In genomic region chr17:80738020-80738380, GRCh38 we compare ENCODE assay signal across 11 cellular contexts.
A peak's percentile ranks its signal among the peaks of the same experiment; 100 is the strongest.
DNase-seq lines count a peak whose midpoint lies in the region; ATAC-seq and TF ChIP-seq lines count a peak whose summit lies in the region.
"Had no signal": no experiment of that assay in that cellular context is flagged by ENCODE, and none has a peak within 500 bp of the region (broad histone marks: within the 10 kb centered on the region; RNA-seq: fewer than 3 reads in every experiment).

No MANE protein-coding gene starts in this region.

- ATAC-seq in GM19351 (IDR thresholded peaks at IDR 0.05; ENCODE audit: unreplicated experiment), result peak; percentile 23
- ATAC-seq in heart right ventricle, result no peak

- H3K4me3 Mint-ChIP-seq in CD14-positive monocyte (peak overlapping the region; percentile 64 to 83), IgD-negative memory B cell (peak overlapping the region in 3 of 4 donors; percentile 5 to 89 (median 87))

- WGBS in heart right ventricle, 2 donors, result 88 to 92% methylated on average over 9 of the region's 9 CpGs

- no peak for TF ChIP-seq CTCF in CD14-positive monocyte (IDR thresholded peaks at IDR 0.05)
- TF ChIP-seq CTCF in breast epithelium (IDR thresholded peaks at IDR 0.05), result no peak
- TF ChIP-seq CTCF in heart right ventricle (IDR thresholded peaks at IDR 0.05), result no peak

- peaks cover 0 to 6% (median 0%) of the 10 kb centered on the region in 7 donors for H3K9me3 Mint-ChIP-seq in CD14-positive monocyte
- H3K9me3 Mint-ChIP-seq in IgD-negative memory B cell, result no peaks in the 10 kb centered on the region

- no peak for TF ChIP-seq POLR2A in breast epithelium (IDR thresholded peaks at IDR 0.05)

- no peak for DNase-seq in CD14-positive monocyte (ENCODE audit: low spot score)
- peak; percentile 23 for DNase-seq in germinal center (ENCODE audit: low spot score)
- no peak for DNase-seq in breast epithelium (ENCODE audit: low spot score in 2 of 2)
- DNase-seq in cardiac septum (ENCODE audit: low spot score), result no peak
- no peak for DNase-seq in heart right ventricle
- no peak for DNase-seq in HK-2 (ENCODE audit: unreplicated experiment)
- DNase-seq: SK-N-SH had no signal

- no peak overlapping the region for H3K4me3 ChIP-seq in breast epithelium
- peak overlapping the region in 1 of 10 donors; percentile 10 for H3K4me3 ChIP-seq in heart right ventricle

- no peaks in the 10 kb centered on the region for H3K36me3 ChIP-seq in breast epithelium
- H3K36me3 ChIP-seq in heart right ventricle, result peaks cover 0 to 14% (median 0%) of the 10 kb centered on the region in 9 donors

- H3K4me1 Mint-ChIP-seq in CD14-positive monocyte (peaks cover 41% of the 10 kb centered on the region), IgD-negative memory B cell (peaks cover 29 to 43% (median 37%) of the 10 kb centered on the region in 3 donors)

- intact Hi-C loops in CD14-positive monocyte (cut with micrococcal nuclease) (no loop called here), breast epithelium (cut with DNase I; ENCODE audit: low total_unique reads) (no loop called here), cardiac septum (cut with DNase I) (no loop called here), heart right ventricle (cut with DNase I) (no loop called here)

- no peaks in the 10 kb centered on the region for H3K4me1 ChIP-seq in breast epithelium
- H3K4me1 ChIP-seq in heart right ventricle, result peaks cover 0 to 18% (median 0%) of the 10 kb centered on the region in 9 donors

- H3K27ac Mint-ChIP-seq in CD14-positive monocyte (peak overlapping the region; percentile 80 to 93 (median 89)), IgD-negative memory B cell (peak overlapping the region; percentile 25 to 91 (median 44))
- H3K27ac Mint-ChIP-seq: progenitor cell of endocrine pancreas had no signal

- H3K27me3 ChIP-seq in breast epithelium (no peaks in the 10 kb centered on the region), heart right ventricle (no peaks in the 10 kb centered on the region)

- H3K36me3 Mint-ChIP-seq in CD14-positive monocyte (peaks cover 23 to 30% of the 10 kb centered on the region in 2 donors), IgD-negative memory B cell (peaks cover 17% of the 10 kb centered on the region)

- H3K27me3 Mint-ChIP-seq in CD14-positive monocyte (ENCODE audit: low read depth in 3 of 3) (peaks cover 0 to 8% (median 0%) of the 10 kb centered on the region in 3 donors), IgD-negative memory B cell (no peaks in the 10 kb centered on the region)
- H3K27me3 Mint-ChIP-seq: progenitor cell of endocrine pancreas had no signal

- H3K27ac ChIP-seq in breast epithelium, result no peak overlapping the region
- peak overlapping the region in 1 of 10 donors; percentile 84 for H3K27ac ChIP-seq in heart right ventricle
- H3K27ac ChIP-seq: VCaP had no signal

- H3K9me3 ChIP-seq in breast epithelium (no peaks in the 10 kb centered on the region), heart right ventricle (no peaks in the 10 kb centered on the region)
- H3K9me3 ChIP-seq: SK-N-SH had no signal
